Comparison of ENCODE assay signal across 17 cellular contexts in the genomic region with DNA sequence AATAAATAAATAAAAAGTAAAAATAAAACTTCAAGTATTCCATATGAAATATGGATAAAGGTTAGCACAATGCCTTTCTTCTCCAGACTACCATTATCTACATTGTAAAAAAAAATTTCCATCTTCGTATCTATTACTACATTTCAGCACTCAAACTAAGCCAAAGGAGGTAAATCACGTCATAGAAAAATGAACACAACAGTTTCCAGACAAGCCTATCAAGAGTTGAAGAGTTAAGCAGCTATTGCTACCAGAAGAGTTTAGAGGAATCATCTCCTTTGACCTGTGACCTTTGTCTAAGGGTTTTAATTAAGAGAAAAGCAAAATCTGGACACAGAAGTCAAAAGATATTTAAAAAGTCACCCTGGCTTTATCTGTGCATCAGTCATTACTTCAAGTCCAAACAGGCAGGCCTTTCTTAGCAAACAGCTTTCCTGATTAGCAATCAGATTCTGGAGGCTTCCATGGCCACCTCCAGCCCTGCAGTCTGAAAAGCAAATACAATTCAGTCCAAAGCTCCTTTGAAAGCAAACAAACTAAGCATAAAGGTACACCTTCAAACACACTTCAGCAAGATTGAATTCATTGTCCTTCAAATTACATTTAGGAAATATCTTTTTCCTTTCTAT.
A peak's percentile ranks its signal among the peaks of the same experiment; 100 is the strongest.
DNase-seq lines count a peak whose midpoint lies in the region; TF ChIP-seq lines count a peak whose summit lies in the region.
"Had no signal": no experiment of that assay in that cellular context is flagged by ENCODE, and none has a peak within 500 bp of the region (broad histone marks: within the 10 kb centered on the region; RNA-seq: fewer than 3 reads in every experiment).

No MANE protein-coding gene starts in this region.

- H3K27ac ChIP-seq in colonic mucosa = no peak overlapping the region
- H3K27ac ChIP-seq: esophagus squamous epithelium had no signal

- intact Hi-C loops in Caco-2 (cut with micrococcal nuclease; ENCODE audit: unreplicated experiment) = loop anchor here (1.0 to 5.0 kb wide), 6 partner anchors 33 to 205 kb away; no protein-coding TSS in a partner anchor
- intact Hi-C loops in colonic mucosa (cut with DNase I) = no loop called here

- TF ChIP-seq POLR2A in NB4 (IDR thresholded peaks at IDR 0.05; ENCODE audit: extremely low read depth, insufficient read length) = no peak

- H3K27me3 ChIP-seq in Caco-2 (replicated peaks; ENCODE audit: control insufficient read depth, insufficient read depth, low read length) = no peaks in the 10 kb centered on the region
- no peaks in the 10 kb centered on the region for H3K27me3 ChIP-seq in colonic mucosa
- H3K27me3 ChIP-seq: esophagus squamous epithelium had no signal

- H3K4me1 Mint-ChIP-seq in Caco-2 (ENCODE audit: low read depth, unreplicated experiment) (peaks cover 50% of the 10 kb centered on the region), nephron (peaks cover 57% of the 10 kb centered on the region)
- H3K4me1 Mint-ChIP-seq: activated naive CD8-positive, alpha-beta T cell treated with anti-CD3 and anti-CD28 coated beads, Interleukin-2, amount 10 ng/mL, durations not matched to agents 7 days and 5 days had no signal

- POLR2A ChIA-PET in Caco-2 (lab: Charles Lee) = no interaction called here

- H3K4me3 ChIP-seq in Caco-2 (ENCODE audit: low read depth, low read length) (no peak overlapping the region), NB4 (ENCODE audit: low read depth, low read length) (no peak overlapping the region), colonic mucosa (no peak overlapping the region)
- H3K4me3 ChIP-seq: esophagus squamous epithelium had no signal

- H3K4me1 ChIP-seq in Caco-2 (peaks cover 95% of the 10 kb centered on the region), colonic mucosa (peaks cover 10% of the 10 kb centered on the region)

- DNase-seq in Caco-2 (peak; percentile 80 to 88), NB4 (ENCODE audit: low read depth) (peak; percentile 9), colonic mucosa (peak; percentile 59), germinal center (ENCODE audit: low spot score) (no peak), NCI-H128 (lab: John Stamatoyannopoulos, UW; ENCODE audit: unreplicated experiment) (no peak)
- DNase-seq in stimulated activated naive CD4-positive, alpha-beta T cell (lab: John Stamatoyannopoulos, UW) = no peak
- no peak for DNase-seq in central memory CD4-positive, alpha-beta T cell
- DNase-seq: activated CD8-positive, alpha-beta memory T cell treated with anti-CD3 and anti-CD28 coated beads, Interleukin-2, amount 50 U/mL, for 48 hours; activated naive CD8-positive, alpha-beta T cell treated with anti-CD3 and anti-CD28 coated beads, Interleukin-2, amount 10 ng/mL, durations not matched to agents 7 days and 5 days; AML-193; cerebellar nuclear complex; DMS79 treated with DMSO at 0.1 percent for 48 hours; esophagus squamous epithelium; NCI-H2171; stimulated activated CD4-positive, alpha-beta T cell treated with anti-CD3 and anti-CD28 coated beads, Interleukin-15, amount 100 ng/mL, for 24 hours; SW 1271 had no signal

- no peaks in the 10 kb centered on the region for H3K9me3 Mint-ChIP-seq in Caco-2 (ENCODE audit: unreplicated experiment)
- H3K9me3 Mint-ChIP-seq in nephron = peaks cover under 1% of the 10 kb centered on the region
- H3K9me3 Mint-ChIP-seq: activated naive CD8-positive, alpha-beta T cell treated with anti-CD3 and anti-CD28 coated beads, Interleukin-2, amount 10 ng/mL, durations not matched to agents 7 days and 5 days had no signal

- TF ChIP-seq CTCF in Caco-2 (IDR thresholded peaks at IDR 0.05; ENCODE audit: insufficient read depth in 1 of 2, low read depth in 1 of 2, low read length in 1 of 2, severe bottlenecking in 1 of 2, unreplicated experiment in 1 of 2) = no peak
- TF ChIP-seq CTCF in NB4 (IDR thresholded peaks at IDR 0.05; ENCODE audit: low read depth, low read length) = no peak
- no peak for TF ChIP-seq CTCF in colonic mucosa (IDR thresholded peaks at IDR 0.05)
- TF ChIP-seq CTCF in nephron (IDR thresholded peaks at IDR 0.05; ENCODE audit: unreplicated experiment in 3 of 3) = no peak

- CTCF ChIA-PET in Caco-2 (lab: Charles Lee) = interaction anchor here (0.5 to 2.2 kb wide), 5 partner anchors 7 to 143 kb away, joined by 3 to 16 read pairs (median 3); a partner anchor contains a TSS

- H3K27me3 Mint-ChIP-seq in Caco-2 (ENCODE audit: insufficient read depth, unreplicated experiment) (no peaks in the 10 kb centered on the region), nephron (ENCODE audit: low read depth) (no peaks in the 10 kb centered on the region)

- H3K27ac Mint-ChIP-seq in Caco-2 (ENCODE audit: unreplicated experiment) (peak overlapping the region; percentile 95), nephron (peak overlapping the region; percentile 15 to 73 (median 65))
- H3K27ac Mint-ChIP-seq: activated naive CD8-positive, alpha-beta T cell treated with anti-CD3 and anti-CD28 coated beads, Interleukin-2, amount 10 ng/mL, durations not matched to agents 7 days and 5 days had no signal

- H3K9me3 ChIP-seq in Caco-2 (no peaks in the 10 kb centered on the region), colonic mucosa (no peaks in the 10 kb centered on the region)
- H3K9me3 ChIP-seq: esophagus squamous epithelium had no signal

- H3K36me3 Mint-ChIP-seq in Caco-2 (ENCODE audit: insufficient read depth, unreplicated experiment) (peaks cover 48% of the 10 kb centered on the region), nephron (ENCODE audit: low read depth) (peaks cover under 1% of the 10 kb centered on the region)
- H3K36me3 Mint-ChIP-seq: activated naive CD8-positive, alpha-beta T cell treated with anti-CD3 and anti-CD28 coated beads, Interleukin-2, amount 10 ng/mL, durations not matched to agents 7 days and 5 days had no signal

- H3K36me3 ChIP-seq in Caco-2 (ENCODE audit: control insufficient read depth, insufficient read depth, low read length) = no peaks in the 10 kb centered on the region
- H3K36me3 ChIP-seq in colonic mucosa = no peaks in the 10 kb centered on the region
- H3K36me3 ChIP-seq: esophagus squamous epithelium had no signal

- no TSS peak for BruUV-seq in Caco-2 (replicated peaks; lab: Mats Ljungman, UMichigan)

- no peak overlapping the region for H3K9ac ChIP-seq in colonic mucosa (ENCODE audit: low read depth in 2 of 2, low read length in 2 of 2)

- H3K4me3 Mint-ChIP-seq in Caco-2 (ENCODE audit: unreplicated experiment) (peak overlapping the region; percentile 56), nephron (peak overlapping the region in 1 of 3 experiments; percentile 9)
- H3K4me3 Mint-ChIP-seq: activated naive CD8-positive, alpha-beta T cell treated with anti-CD3 and anti-CD28 coated beads, Interleukin-2, amount 10 ng/mL, durations not matched to agents 7 days and 5 days had no signal

Comparison
In these comparisons a context has a peak if more than half of its experiments do, and no peak if none do; other contexts are left out.
1. DNase-seq: peak in Caco-2 (2 of 2), NB4 (single experiment) and colonic mucosa (single experiment); none in germinal center (single experiment), stimulated activated naive CD4-positive, alpha-beta T cell (0 of 6), central memory CD4-positive, alpha-beta T cell (single experiment) and NCI-H128 (single experiment).